23 cellular contexts compared by ENCODE assay signal in genomic region chrX:51334276-51334675, GRCh38. TPM values are rescaled to one million over a fixed set of nuclear protein-coding genes. Genes with fewer than 3 reads are reported as not detected.
DNase-seq lines count a peak whose midpoint lies in the region; ATAC-seq, FAIRE-seq and TF ChIP-seq lines count a peak whose summit lies in the region.
"Had no signal": no experiment of that assay in that cellular context is flagged by ENCODE, and none has a peak within 500 bp of the region (broad histone marks: within the 10 kb centered on the region; RNA-seq: fewer than 3 reads in every experiment).

No MANE protein-coding gene starts in this region.

- H3K27ac ChIP-seq in GM23338 (ENCODE audit: low read depth) (no peak overlapping the region), SK-N-MC (no peak overlapping the region), endodermal cell (ENCODE audit: low read depth, low read length) (no peak overlapping the region)
- H3K27ac ChIP-seq: foreskin keratinocyte, right lobe of liver had no signal

- no peak for ATAC-seq in GM23338
- ATAC-seq: foreskin keratinocyte, left cardiac atrium, right lobe of liver had no signal

- H4K20me1 ChIP-seq in GM23338 (replicated peaks; ENCODE audit: insufficient read depth): no peaks in the 10 kb centered on the region; the same call in 1 of the 2 replicates

- no peaks in the 10 kb centered on the region for H3K9me2 ChIP-seq in GM23338 (ENCODE audit: insufficient read depth)

- DNase-seq in GM23338 (ENCODE audit: low spot score) (no peak), SK-N-MC (ENCODE audit: low read depth, low spot score) (no peak), endodermal cell (no peak), nephron progenitor cell (no peak), iPS-NIHi11 (ENCODE audit: low spot score) (no peak), NCI-H226 (no peak), frontal cortex (ENCODE audit: low spot score in 2 of 2) (no peak)
- no peak for DNase-seq in stimulated activated CD4-positive, alpha-beta T cell treated with anti-CD3 and anti-CD28 coated beads, Interleukin-2, amount 100 ng/mL, for 24 hours
- DNase-seq: activated CD4-positive, alpha-beta T cell treated with anti-CD3 and anti-CD28 coated beads for 48 hours; activated CD8-positive, alpha-beta memory T cell treated with anti-CD3 and anti-CD28 coated beads, Interleukin-2, amount 50 U/mL, for 4 hours; activated naive CD4-positive, alpha-beta T cell treated with anti-CD3 and anti-CD28 coated beads for 36 hours; DMS79 treated with DMSO at 0.1 percent for 48 hours; foreskin keratinocyte; Kasumi-1; left cardiac atrium; midbrain; NCI-H1105 treated with DMSO at 0.1 percent for 48 hours; NCI-H2107; NCI-H510A treated with DMSO at 0.1 percent for 48 hours; right lobe of liver; stimulated activated CD4-positive, alpha-beta T cell treated with anti-CD3 and anti-CD28 coated beads, Interleukin-1b, Interleukin-23, amount 100 ng/mL, for 48 hours; trophoblast cell had no signal

- H2AFZ ChIP-seq in GM23338: no peak overlapping the region

- no peaks in the 10 kb centered on the region for H3F3A ChIP-seq in GM23338 (replicated peaks; ENCODE audit: low read depth)

- H3K9me3 ChIP-seq in SK-N-MC (ENCODE audit: low read depth, low read length): no peaks in the 10 kb centered on the region
- no peaks in the 10 kb centered on the region for H3K9me3 ChIP-seq in endodermal cell (ENCODE audit: control insufficient read depth, low read length)
- H3K9me3 ChIP-seq: right lobe of liver had no signal

- H3K27me3 ChIP-seq in GM23338 (ENCODE audit: insufficient read depth): no peaks in the 10 kb centered on the region
- no peaks in the 10 kb centered on the region for H3K27me3 ChIP-seq in endodermal cell (ENCODE audit: control insufficient read depth, insufficient read depth, low read length, poor library complexity, severe bottlenecking)
- H3K27me3 ChIP-seq: foreskin keratinocyte had no signal

- TF ChIP-seq CTCF in GM23338 (conservative IDR thresholded peaks at IDR 0.05; ENCODE audit: low read depth in 2 of 2) (no peak), endodermal cell (conservative IDR thresholded peaks at IDR 0.05) (no peak), nephron progenitor cell (IDR thresholded peaks at IDR 0.05) (no peak)

- H3K27ac Mint-ChIP-seq in GM23338 (no peak overlapping the region), endodermal cell (no peak overlapping the region), nephron progenitor cell (no peak overlapping the region)
- H3K27ac Mint-ChIP-seq: activated naive CD4-positive, alpha-beta T cell treated with anti-CD3 and anti-CD28 coated beads for 36 hours; stimulated activated naive CD8-positive, alpha-beta T cell treated with anti-CD3 and anti-CD28 coated beads, Interleukin-15, Interleukin-2, amounts not matched to agents 100 ng/mL and 50 ng/mL, for 24 hours had no signal

- H3K4me1 Mint-ChIP-seq in GM23338: peaks cover 19% of the 10 kb centered on the region; the same call in 2 of the 3 replicates
- H3K4me1 Mint-ChIP-seq in endodermal cell: peaks cover 11% of the 10 kb centered on the region
- peaks cover 31% of the 10 kb centered on the region for H3K4me1 Mint-ChIP-seq in nephron progenitor cell

- H3K4me1 ChIP-seq in GM23338 (ENCODE audit: insufficient read depth) (peaks cover 4% of the 10 kb centered on the region; the same call in 1 of the 2 replicates), endodermal cell (ENCODE audit: control insufficient read depth, insufficient read depth, low read length) (no peaks in the 10 kb centered on the region)
- H3K4me1 ChIP-seq: foreskin keratinocyte, right lobe of liver had no signal

- H3K4me3 Mint-ChIP-seq in GM23338: peak overlapping the region; percentile 87
- H3K4me3 Mint-ChIP-seq in endodermal cell: peak overlapping the region; percentile 82
- H3K4me3 Mint-ChIP-seq in nephron progenitor cell: peak overlapping the region; percentile 89
- H3K4me3 Mint-ChIP-seq: stimulated activated naive CD8-positive, alpha-beta T cell treated with anti-CD3 and anti-CD28 coated beads, Interleukin-15, Interleukin-2, amounts not matched to agents 100 ng/mL and 50 ng/mL, for 24 hours had no signal

- H3K4me3 ChIP-seq in GM23338 (peak overlapping the region; percentile 55; the same call in 1 of the 2 replicates), SK-N-MC (peak overlapping the region; percentile 72), endodermal cell (ENCODE audit: low read length) (peak overlapping the region; percentile 84)
- H3K4me3 ChIP-seq: right lobe of liver had no signal

- FAIRE-seq in frontal cortex (lab: Jason Lieb, UNC): no peak

- H3K79me2 ChIP-seq in GM23338 (replicated peaks; ENCODE audit: insufficient read depth): peaks cover 35% of the 10 kb centered on the region

- H3K36me3 Mint-ChIP-seq in GM23338 (ENCODE audit: low read depth) (no peaks in the 10 kb centered on the region; the same call in 2 of the 3 replicates), endodermal cell (ENCODE audit: low read depth) (peaks cover 2% of the 10 kb centered on the region), nephron progenitor cell (ENCODE audit: low read depth) (no peaks in the 10 kb centered on the region)

- WGBS in endodermal cell (ENCODE audit: insufficient coverage in 1 of 2, insufficient read length in 1 of 2), 2 experiments: 47 to 83% methylated on average over 1 to 4 of the region's 4 CpGs

- H3K9ac ChIP-seq in SK-N-MC (ENCODE audit: insufficient read length) (no peak overlapping the region), endodermal cell (ENCODE audit: extremely low read depth, low read length, poor library complexity, severe bottlenecking) (no peak overlapping the region)

- H3K36me3 ChIP-seq in GM23338 (ENCODE audit: insufficient read depth) (no peaks in the 10 kb centered on the region), SK-N-MC (ENCODE audit: insufficient read depth, low read length) (no peaks in the 10 kb centered on the region), endodermal cell (ENCODE audit: control insufficient read depth, insufficient read depth, low read length) (no peaks in the 10 kb centered on the region)
- H3K36me3 ChIP-seq: right lobe of liver had no signal

- H3K27me3 Mint-ChIP-seq in GM23338 (ENCODE audit: insufficient read depth, low read depth, poor library complexity) (no peaks in the 10 kb centered on the region), endodermal cell (ENCODE audit: insufficient read depth) (no peaks in the 10 kb centered on the region), nephron progenitor cell (ENCODE audit: low read depth, poor library complexity) (peaks cover 3% of the 10 kb centered on the region)
- H3K27me3 Mint-ChIP-seq: stimulated activated naive CD8-positive, alpha-beta T cell treated with anti-CD3 and anti-CD28 coated beads, Interleukin-15, Interleukin-2, amounts not matched to agents 100 ng/mL and 50 ng/mL, for 24 hours had no signal

- H3K9me3 Mint-ChIP-seq in GM23338 (no peaks in the 10 kb centered on the region), endodermal cell (peaks cover 39% of the 10 kb centered on the region), nephron progenitor cell (peaks cover 43% of the 10 kb centered on the region)
- H3K9me3 Mint-ChIP-seq: activated naive CD4-positive, alpha-beta T cell treated with anti-CD3 and anti-CD28 coated beads for 36 hours; stimulated activated naive CD8-positive, alpha-beta T cell treated with anti-CD3 and anti-CD28 coated beads, Interleukin-15, Interleukin-2, amounts not matched to agents 100 ng/mL and 50 ng/mL, for 24 hours had no signal

- peak overlapping the region; percentile 74 for H3K4me2 ChIP-seq in GM23338

RNA-seq across cellular contexts. Expression of gene NUDT10, which starts 1.7 kb away (rescaled TPM):
- 35.5 and 37.3 TPM in 2 replicates for total RNA-seq in GM23338 (2014; rRNA removed; shearing (Covaris generic))
- 20.9 and 21.8 TPM in 2 replicates for polyA plus RNA-seq in GM23338 (2016; fragmentation: Nextera tagmentation; extraction: Ambion mirVana)
- total RNA-seq in endodermal cell (10 to 100 TPM; 10.1 to 23.7 TPM), frontal cortex (49.3 TPM)
- polyA plus RNA-seq in endodermal cell (2013, experiment 1 of 2): 22.9 TPM
- polyA plus RNA-seq in endodermal cell (2013, experiment 2 of 2): 21.0 TPM
